8 cellular contexts compared by ENCODE assay signal in the genomic region with DNA sequence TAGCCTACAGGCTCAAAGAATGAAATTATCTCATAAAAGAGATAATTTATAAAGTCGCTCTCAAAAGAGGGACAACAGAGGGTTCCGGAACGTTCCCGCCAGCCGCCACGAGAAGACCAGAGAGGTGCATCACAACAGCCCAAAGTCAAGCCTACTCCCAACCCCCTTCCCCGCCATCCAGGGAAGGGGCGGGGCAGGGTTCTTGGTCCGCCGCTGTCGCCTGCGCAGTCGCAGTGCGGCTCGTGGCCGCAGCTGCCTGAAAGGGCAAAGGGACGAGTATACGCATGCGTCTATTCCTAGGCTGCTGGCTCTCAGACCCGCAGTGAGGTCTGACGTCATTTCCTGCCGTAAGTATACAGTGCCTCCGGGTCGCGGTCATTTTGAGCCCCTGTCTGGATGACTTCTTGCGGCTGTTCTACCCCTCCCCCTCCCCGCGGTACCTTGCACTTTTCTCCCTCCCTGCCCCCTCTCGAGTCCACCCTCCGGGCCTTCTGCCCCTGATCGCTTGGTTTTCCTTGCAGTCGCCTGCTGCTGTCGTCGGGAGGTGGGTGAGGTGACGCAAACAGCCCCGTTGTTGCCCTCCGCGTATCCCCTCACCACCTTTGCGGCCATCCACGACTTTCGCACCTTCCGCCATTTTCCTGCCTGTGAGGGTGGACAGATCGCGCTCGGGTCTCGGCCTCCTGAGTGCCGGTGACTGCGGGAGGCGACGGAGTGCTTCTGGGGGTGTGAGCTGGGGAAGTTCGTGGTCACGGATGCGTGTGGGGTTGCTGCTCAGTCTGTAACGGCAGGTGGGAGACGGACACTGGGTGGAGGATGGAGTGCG. TPM values are rescaled to one million over a fixed set of nuclear protein-coding genes. Genes with fewer than 3 reads are reported as not detected.
A peak's percentile ranks its signal among the peaks of the same experiment; 100 is the strongest.
DNase-seq lines count a peak whose midpoint lies in the region; ATAC-seq, FAIRE-seq and TF ChIP-seq lines count a peak whose summit lies in the region.

A gene with protein sequence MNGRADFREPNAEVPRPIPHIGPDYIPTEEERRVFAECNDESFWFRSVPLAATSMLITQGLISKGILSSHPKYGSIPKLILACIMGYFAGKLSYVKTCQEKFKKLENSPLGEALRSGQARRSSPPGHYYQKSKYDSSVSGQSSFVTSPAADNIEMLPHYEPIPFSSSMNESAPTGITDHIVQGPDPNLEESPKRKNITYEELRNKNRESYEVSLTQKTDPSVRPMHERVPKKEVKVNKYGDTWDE (plus strand): TSS at position 383 of the 826 bp plus-strand sequence. CDS start 1,537 bp downstream, outside the sequence.

- no peaks in the 10 kb centered on the region for H3K9me3 ChIP-seq in right atrium auricular region
- H3K9me3 ChIP-seq in psoas muscle: no peaks in the 10 kb centered on the region

- H3K4me3 ChIP-seq in right atrium auricular region (peak within 1 kb of the TSS; percentile 80 to 91), psoas muscle (peak within 1 kb of the TSS; percentile 99)

- FAIRE-seq in urothelium cell line (lab: Jason Lieb, UNC): peak; percentile 98

- H3K36me3 ChIP-seq in right atrium auricular region (peaks cover 19% of the 10 kb centered on the region), psoas muscle (ENCODE audit: insufficient read depth in 1 of 2, low read depth in 1 of 2) (peaks cover 4 to 33% of the 10 kb centered on the region in 2 donors)

- H3K27ac ChIP-seq in right atrium auricular region (peak within 1 kb of the TSS; percentile 94 to 98), psoas muscle (peak within 1 kb of the TSS; percentile 99)

- TF ChIP-seq CTCF in right atrium auricular region (IDR thresholded peaks at IDR 0.05) (no peak), psoas muscle (IDR thresholded peaks at IDR 0.05) (no peak)

- 0 to 1% (median 1%) methylated on average over 56 of the region's 56 CpGs for WGBS in psoas muscle, 3 donors

- H3K4me1 ChIP-seq in right atrium auricular region (peaks cover 0 to 17% of the 10 kb centered on the region in 2 donors), psoas muscle (peaks cover 11% of the 10 kb centered on the region)

- intact Hi-C loops in T-helper 2 cell treated with Interferon-gamma antibody and Interleukin-4, amounts not matched to agents 100 ng/mL and 5 ng/mL, for 36 hours (cut with micrococcal nuclease): loop anchor here (1.0 to 10.0 kb wide), 7 partner anchors 51 to 1368 kb away; a partner anchor contains a TSS
- intact Hi-C loops in psoas muscle (cut with DNase I): loop anchor here (1.0 to 10.0 kb wide), 3 partner anchors 52 to 196 kb away; no protein-coding TSS in a partner anchor

- ATAC-seq in GM18499 (IDR thresholded peaks at IDR 0.05; ENCODE audit: insufficient read depth, unreplicated experiment) (peak; percentile 98), HG02943 (IDR thresholded peaks at IDR 0.05; ENCODE audit: low read depth, unreplicated experiment) (peak; percentile 99), psoas muscle (peak; percentile 99 to 100 (median 100))

- H3K27me3 ChIP-seq in right atrium auricular region (no peaks in the 10 kb centered on the region), psoas muscle (ENCODE audit: insufficient read depth in 3 of 3, low read length in 2 of 3) (no peaks in the 10 kb centered on the region)

- DNase-seq in NCI-H187 treated with DMSO at 0.1 percent for 48 hours (lab: John Stamatoyannopoulos, UW): peak; percentile 98
- peak; percentile 87 to 99 (median 96) for DNase-seq in anterior cingulate cortex (lab: John Stamatoyannopoulos, UW)
- DNase-seq in right atrium auricular region (ENCODE audit: low spot score): peak; percentile 99
- DNase-seq in psoas muscle: peak; percentile 94 to 97
- peak; percentile 100 for DNase-seq in urothelium cell line (ENCODE audit: low spot score)

RNA-seq across cellular contexts. Expression of the gene that starts here (rescaled TPM):
- total RNA-seq in T-helper 2 cell treated with Interferon-gamma antibody and Interleukin-4, amounts not matched to agents 100 ng/mL and 5 ng/mL, for 36 hours: 106 and 110 TPM in 2 replicates
- total RNA-seq in right atrium auricular region (100 to 1,000 TPM; 101 to 215 TPM), psoas muscle (100 to 1,000 TPM; 118 to 160 (median 136) TPM)
- 100 to 1,000 TPM; 106 to 121 (median 107) TPM for polyA plus RNA-seq in psoas muscle

Comparison
In these comparisons a context has a peak if more than half of its experiments do, and no peak if none do; other contexts are left out.
1. Peak in every context shown above with its lines: DNase-seq, ATAC-seq, H3K4me3 ChIP-seq and H3K27ac ChIP-seq.